9 cellular contexts compared by ENCODE assay signal in the genomic region with DNA sequence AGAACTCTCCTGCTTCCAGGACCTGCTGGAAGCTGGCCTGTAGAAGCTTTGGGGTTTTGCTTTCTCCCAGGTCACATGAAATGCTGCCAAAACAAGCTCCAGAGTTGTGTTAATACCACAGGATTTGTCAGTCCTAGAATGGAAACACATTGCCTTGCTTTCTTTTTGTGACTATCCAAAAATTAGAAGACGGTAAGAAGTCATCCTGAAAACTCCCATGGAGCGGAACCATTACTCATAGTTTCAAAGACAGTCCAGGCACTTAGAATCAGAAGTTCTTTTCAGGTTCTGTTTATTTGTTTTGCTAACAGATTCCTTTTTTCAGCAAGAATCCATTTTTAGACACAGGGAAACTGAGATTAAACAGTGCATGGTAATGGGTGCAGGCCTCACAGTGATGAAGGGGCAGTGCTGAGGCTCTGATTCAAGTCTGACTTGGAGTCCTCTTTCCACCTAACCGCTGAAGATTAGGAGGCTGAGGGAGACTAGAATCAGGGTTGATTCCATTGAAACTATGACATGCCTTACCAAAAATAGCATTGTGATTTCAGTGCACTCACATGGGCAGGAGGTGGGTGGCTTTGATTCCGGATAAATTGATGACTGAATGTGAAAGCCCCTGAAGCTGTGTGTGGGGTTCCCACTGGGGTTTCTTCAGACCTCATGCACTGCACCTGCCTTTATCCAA.
A peak's percentile ranks its signal among the peaks of the same experiment; 100 is the strongest.
DNase-seq lines count a peak whose midpoint lies in the region; ATAC-seq and TF ChIP-seq lines count a peak whose summit lies in the region.
"Had no signal": no experiment of that assay in that cellular context is flagged by ENCODE, and none has a peak within 500 bp of the region (broad histone marks: within the 10 kb centered on the region; RNA-seq: fewer than 3 reads in every experiment).

No MANE protein-coding gene starts in this region.

- 38 to 52% (median 46%) methylated on average over 4 of the region's 4 CpGs for WGBS in heart left ventricle, 4 donors

- DNase-seq in activated CD4-positive, alpha-beta T cell treated with anti-CD3 and anti-CD28 coated beads, Interleukin-2, amount 50 U/mL, for 48 hours = peak; percentile 47 to 53
- no peak for DNase-seq in activated CD4-positive, alpha-beta T cell treated with anti-CD3 and anti-CD28 coated beads, Interleukin-2, amount 50 U/mL, for 4 hours
- DNase-seq in heart left ventricle (no peak), NCI-H345 treated with DMSO at 0.1 percent for 48 hours (lab: John Stamatoyannopoulos, UW; ENCODE audit: unreplicated experiment) (no peak), NCI-H446 treated with DMSO at 0.1 percent for 48 hours (lab: John Stamatoyannopoulos, UW) (no peak)
- DNase-seq in stimulated activated naive CD8-positive, alpha-beta T cell treated with anti-CD3 and anti-CD28 coated beads, Interleukin-15, amount 100 ng/mL, for 72 hours = no peak

- no peaks in the 10 kb centered on the region for H3K9me3 Mint-ChIP-seq in stimulated activated naive CD8-positive, alpha-beta T cell treated with anti-CD3 and anti-CD28 coated beads, Interleukin-15, amount 100 ng/mL, for 72 hours

- no peak for TF ChIP-seq CTCF in heart left ventricle (IDR thresholded peaks at IDR 0.05)

- no peaks in the 10 kb centered on the region for H3K4me1 Mint-ChIP-seq in stimulated activated naive CD8-positive, alpha-beta T cell treated with anti-CD3 and anti-CD28 coated beads, Interleukin-15, amount 100 ng/mL, for 72 hours

- H3K27me3 Mint-ChIP-seq in stimulated activated naive CD8-positive, alpha-beta T cell treated with anti-CD3 and anti-CD28 coated beads, Interleukin-15, amount 100 ng/mL, for 72 hours = peaks cover 52% of the 10 kb centered on the region
- H3K27me3 Mint-ChIP-seq: B cell had no signal

- TF ChIP-seq POLR2A in heart left ventricle (IDR thresholded peaks at IDR 0.05) = no peak

- ATAC-seq in HG03442 (IDR thresholded peaks at IDR 0.05; ENCODE audit: unreplicated experiment) (peak; percentile 61), heart left ventricle (peak; percentile 33 to 69 (median 62)), HG03196 (IDR thresholded peaks at IDR 0.05; ENCODE audit: unreplicated experiment) (no peak)
- peak; percentile 66 for ATAC-seq in stimulated activated naive CD8-positive, alpha-beta T cell treated with anti-CD3 and anti-CD28 coated beads, Interleukin-15, amount 100 ng/mL, for 72 hours

- no peak overlapping the region for H3K4me3 Mint-ChIP-seq in stimulated activated naive CD8-positive, alpha-beta T cell treated with anti-CD3 and anti-CD28 coated beads, Interleukin-15, amount 100 ng/mL, for 72 hours
- H3K4me3 Mint-ChIP-seq: B cell had no signal

- H3K4me1 ChIP-seq in heart left ventricle = peaks cover 12 to 85% (median 67%) of the 10 kb centered on the region in 12 donors

- no peaks in the 10 kb centered on the region for H3K9me3 ChIP-seq in heart left ventricle

- H3K27ac Mint-ChIP-seq in stimulated activated naive CD8-positive, alpha-beta T cell treated with anti-CD3 and anti-CD28 coated beads, Interleukin-15, amount 100 ng/mL, for 72 hours = no peak overlapping the region
- H3K27ac Mint-ChIP-seq: B cell had no signal

- H3K27ac ChIP-seq in heart left ventricle = peak overlapping the region; percentile 41 to 90 (median 76)

- H3K4me3 ChIP-seq in heart left ventricle = no peak overlapping the region

- no peaks in the 10 kb centered on the region for H3K27me3 ChIP-seq in heart left ventricle

- intact Hi-C loops in heart left ventricle (cut with DNase I) = loop anchor here in 2 of 10 donors (5.0 kb wide), 2 partner anchors 32 to 37 kb away; no protein-coding TSS in a partner anchor

- H3K36me3 ChIP-seq in heart left ventricle = peaks cover 0 to 60% (median 36%) of the 10 kb centered on the region in 9 donors

Comparison
In these comparisons a context has a peak if more than half of its experiments do, and no peak if none do; other contexts are left out.
1. DNase-seq: peak in activated CD4-positive, alpha-beta T cell treated with anti-CD3 and anti-CD28 coated beads, Interleukin-2, amount 50 U/mL, for 48 hours (2 of 2); none in activated CD4-positive, alpha-beta T cell treated with anti-CD3 and anti-CD28 coated beads, Interleukin-2, amount 50 U/mL, for 4 hours (0 of 2), heart left ventricle (0 of 5), stimulated activated naive CD8-positive, alpha-beta T cell treated with anti-CD3 and anti-CD28 coated beads, Interleukin-15, amount 100 ng/mL, for 72 hours (0 of 2), NCI-H345 treated with DMSO at 0.1 percent for 48 hours (single experiment) and NCI-H446 treated with DMSO at 0.1 percent for 48 hours (single experiment).